In the genomic region with DNA sequence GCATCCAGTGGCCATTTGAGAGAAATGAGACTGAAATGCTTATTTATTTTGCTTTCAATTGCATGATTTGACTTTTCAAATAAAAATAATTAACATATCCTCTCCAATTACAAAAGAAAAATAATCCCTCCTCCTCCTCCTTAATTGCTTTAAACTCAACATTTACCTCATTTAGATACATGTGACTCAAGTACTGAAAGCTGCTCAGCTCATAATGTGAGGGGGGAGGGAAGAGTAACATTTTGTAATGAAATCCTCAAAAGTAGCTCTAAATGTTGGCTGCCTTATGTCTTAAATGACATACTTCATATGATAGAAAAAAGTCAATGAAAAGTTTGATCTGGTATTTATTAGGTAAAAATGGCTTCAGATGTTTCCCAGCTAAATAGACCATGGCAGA, we compare ENCODE assay signal across 28 cellular contexts. TPM values are rescaled to one million over a fixed set of nuclear protein-coding genes. Genes with fewer than 3 reads are reported as not detected.
"Had no signal": no experiment of that assay in that cellular context is flagged by ENCODE, and none has a peak within 500 bp of the region (broad histone marks: within the 10 kb centered on the region; RNA-seq: fewer than 3 reads in every experiment).

No MANE protein-coding gene starts in this region.

- H3K27me3 Mint-ChIP-seq: stimulated activated naive CD8-positive, alpha-beta T cell treated with anti-CD3 and anti-CD28 coated beads, Interleukin-15, Interleukin-2, amounts not matched to agents 100 ng/mL and 50 ng/mL, for 24 hours had no signal

- ATAC-seq: left colon; left lung; lower lobe of right lung; naive thymus-derived CD8-positive, alpha-beta T cell; pancreas; right cardiac atrium; sciatic nerve; upper lobe of right lung had no signal

- H3K9me3 Mint-ChIP-seq: naive thymus-derived CD8-positive, alpha-beta T cell; nephron; neural crest cell; stimulated activated naive CD8-positive, alpha-beta T cell treated with anti-CD3 and anti-CD28 coated beads, Interleukin-15, Interleukin-2, amounts not matched to agents 100 ng/mL and 50 ng/mL, for 24 hours had no signal

- H3K27ac Mint-ChIP-seq: immature natural killer cell; naive thymus-derived CD8-positive, alpha-beta T cell; nephron; stimulated activated naive CD8-positive, alpha-beta T cell treated with anti-CD3 and anti-CD28 coated beads, Interleukin-15, Interleukin-2, amounts not matched to agents 100 ng/mL and 50 ng/mL, for 24 hours had no signal

- H3K4me1 Mint-ChIP-seq: immature natural killer cell had no signal

- H3K36me3 Mint-ChIP-seq: immature natural killer cell; naive thymus-derived CD8-positive, alpha-beta T cell had no signal

- H3K4me3 Mint-ChIP-seq: immature natural killer cell; naive thymus-derived CD8-positive, alpha-beta T cell; nephron; neural crest cell; stimulated activated naive CD8-positive, alpha-beta T cell treated with anti-CD3 and anti-CD28 coated beads, Interleukin-15, Interleukin-2, amounts not matched to agents 100 ng/mL and 50 ng/mL, for 24 hours had no signal

- FAIRE-seq: islet of Langerhans, kidney, pancreas, urothelium cell line had no signal

- DNase-seq: hypothalamus; immature natural killer cell; kidney; left colon; left lung; lower lobe of right lung; mammary epithelial cell; mesenchymal stem cell; naive thymus-derived CD8-positive, alpha-beta T cell; nucleus accumbens; pancreas; posterior cingulate gyrus; retina; right cardiac atrium; stimulated activated CD4-positive, alpha-beta T cell treated with anti-CD3 and anti-CD28 coated beads, Interleukin-12 subunit alpha, Interleukin-12 subunit beta, amount 100 ng/mL, for 4 hours; stimulated activated CD4-positive, alpha-beta T cell treated with anti-CD3 and anti-CD28 coated beads, Interleukin-15, amount 100 ng/mL, for 24 hours; stimulated activated CD4-positive, alpha-beta T cell treated with anti-CD3 and anti-CD28 coated beads, Interleukin-2, amount 100 ng/mL, for 24 hours; stimulated activated CD4-positive, alpha-beta T cell treated with anti-CD3 and anti-CD28 coated beads, Interleukin-4, amount 100 ng/mL, for 1 hour; stimulated activated naive CD4-positive, alpha-beta T cell; tibial artery; trophoblast cell; upper lobe of right lung had no signal

RNA-seq across cellular contexts. Expression of a gene that starts 29.0 kb away (rescaled TPM):
- polyA plus RNA-seq: immature natural killer cell had no signal
